ENCODE assay signal across 23 cellular contexts in the genomic region with DNA sequence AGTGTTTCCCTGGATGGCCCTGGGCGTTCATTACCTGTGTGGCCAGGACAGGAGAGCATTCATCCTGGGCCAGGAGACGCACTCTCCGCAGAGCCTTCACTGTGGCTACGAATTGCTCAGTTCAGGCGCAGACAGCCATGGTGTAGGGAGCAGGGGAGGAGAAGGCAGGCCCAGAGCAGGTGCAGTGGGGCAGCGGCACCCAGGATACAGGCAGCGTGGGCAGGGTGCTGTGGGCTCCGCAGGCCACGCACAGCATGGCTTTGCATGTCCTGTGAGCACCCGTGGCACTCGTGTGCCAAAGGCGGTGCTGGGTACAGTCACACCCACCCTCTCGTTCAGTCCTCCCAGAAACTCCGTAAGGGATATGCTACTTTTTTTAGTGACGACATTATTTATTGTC.
DNase-seq lines count a peak whose midpoint lies in the region; ATAC-seq, FAIRE-seq and TF ChIP-seq lines count a peak whose summit lies in the region.
"Had no signal": no experiment of that assay in that cellular context is flagged by ENCODE, and none has a peak within 500 bp of the region (broad histone marks: within the 10 kb centered on the region; RNA-seq: fewer than 3 reads in every experiment).

No MANE protein-coding gene starts in this region.

- H3K4me3 Mint-ChIP-seq in GM23338 = no peak overlapping the region
- H3K4me3 Mint-ChIP-seq: HFFc6 had no signal

- ATAC-seq in GM23338 = no peak; the same call in 2 of the 3 replicates
- ATAC-seq in GM21381 (IDR thresholded peaks at IDR 0.05; ENCODE audit: unreplicated experiment) = no peak
- ATAC-seq: GM12878 had no signal

- no peaks in the 10 kb centered on the region for H4K20me1 ChIP-seq in GM23338 (replicated peaks; ENCODE audit: insufficient read depth)

- H3K27ac Mint-ChIP-seq in GM23338 = no peak overlapping the region
- H3K27ac Mint-ChIP-seq: HFFc6 had no signal

- H3K36me3 ChIP-seq in GM23338 (ENCODE audit: insufficient read depth) (no peaks in the 10 kb centered on the region), kidney (ENCODE audit: control insufficient read depth in 1 of 2, insufficient read depth in 2 of 2, low read length in 2 of 2) (no peaks in the 10 kb centered on the region)

- H3K36me3 Mint-ChIP-seq in GM23338 (ENCODE audit: low read depth) = no peaks in the 10 kb centered on the region

- no peaks in the 10 kb centered on the region for H3K79me2 ChIP-seq in GM23338 (replicated peaks; ENCODE audit: insufficient read depth)

- H3K4me3 ChIP-seq in GM23338 (no peak overlapping the region), kidney (ENCODE audit: low read length in 2 of 2) (no peak overlapping the region)
- H3K4me3 ChIP-seq: GM12878, GM23248 had no signal

- H3K4me2 ChIP-seq in GM23338 = no peak overlapping the region

- H3K9me3 ChIP-seq in kidney (ENCODE audit: control insufficient read depth in 1 of 2, low read length in 2 of 2) = peaks cover 0 to 3% of the 10 kb centered on the region in 2 donors

- peak; percentile 26 for DNase-seq in activated CD8-positive, alpha-beta memory T cell treated with anti-CD3 and anti-CD28 coated beads, Interleukin-2, amount 50 U/mL, for 48 hours
- no peak for DNase-seq in activated CD8-positive, alpha-beta memory T cell treated with anti-CD3 and anti-CD28 coated beads, Interleukin-2, amount 50 U/mL, for 4 hours
- DNase-seq in GM23338 (ENCODE audit: low spot score) (no peak), kidney (peak; percentile 39), DMS114 treated with DMSO at 0.1 percent for 48 hours (lab: John Stamatoyannopoulos, UW; ENCODE audit: unreplicated experiment) (no peak), NCI-H446 treated with DMSO at 0.1 percent for 48 hours (lab: John Stamatoyannopoulos, UW) (no peak)
- peak; percentile 9 for DNase-seq in stimulated activated CD8-positive, alpha-beta memory T cell treated with anti-CD3 and anti-CD28 coated beads, Interleukin-4, amount 100 ng/mL, for 48 hours
- DNase-seq: Caco-2; DMS53; GM23248; HFFc6; KBM-7; NCI-H1092 treated with DMSO at 0.1 percent for 48 hours; NCI-H1694; NCI-H2107; NCI-H345; NCI-H69; NK-92 treated with Interleukin-12 subunit alpha and Interleukin-12 subunit beta, amount 100 ng/mL, for 24 hours; OCI-M1; RPMI8226 had no signal

- peaks cover 15% of the 10 kb centered on the region for H3K4me1 Mint-ChIP-seq in GM23338

- FAIRE-seq in kidney (lab: Jason Lieb, UNC) = no peak
- FAIRE-seq: GM12878, GM18507 had no signal

- H3K4me1 ChIP-seq in GM23338 (ENCODE audit: insufficient read depth) (no peaks in the 10 kb centered on the region), kidney (ENCODE audit: control insufficient read depth in 1 of 2, insufficient read depth in 1 of 2, low read depth in 1 of 2, low read length in 2 of 2) (no peaks in the 10 kb centered on the region)
- H3K4me1 ChIP-seq: Caco-2 had no signal

- no peak for TF ChIP-seq CTCF in GM23338 (conservative IDR thresholded peaks at IDR 0.05; ENCODE audit: low read depth in 2 of 2)
- TF ChIP-seq CTCF in kidney (IDR thresholded peaks at IDR 0.05; ENCODE audit: borderline replicate concordance, extremely low read depth, insufficient read depth) = no peak

- H3K27me3 Mint-ChIP-seq in GM23338 (ENCODE audit: insufficient read depth, low read depth, poor library complexity) = peaks cover 7% of the 10 kb centered on the region

- H3K27me3 ChIP-seq in GM23338 (ENCODE audit: insufficient read depth) = no peaks in the 10 kb centered on the region

- no peaks in the 10 kb centered on the region for H3K9me2 ChIP-seq in GM23338 (ENCODE audit: insufficient read depth)

- peak overlapping the region; percentile 56; the same call in 1 of the 2 replicates for H2AFZ ChIP-seq in GM23338
- H2AFZ ChIP-seq: GM23248 had no signal

- peaks cover 2% of the 10 kb centered on the region; the same call in 1 of the 3 replicates for H3K9me3 Mint-ChIP-seq in GM23338

- intact Hi-C loops in kidney (cut with DNase I) = no loop called here

- no peak overlapping the region for H3K9ac ChIP-seq in kidney (ENCODE audit: low read length in 2 of 2)
- H3K9ac ChIP-seq: GM23248 had no signal

- H3F3A ChIP-seq in GM23338 (replicated peaks; ENCODE audit: low read depth) = no peaks in the 10 kb centered on the region

- H3K27ac ChIP-seq in GM23338 (ENCODE audit: low read depth) (no peak overlapping the region), kidney (ENCODE audit: low read depth in 2 of 2, low read length in 2 of 2) (no peak overlapping the region)
- H3K27ac ChIP-seq: GM23248 had no signal

TF ChIP-seq in GM23338, 12 proteins besides CTCF, POLR2A, EP300 and RAD21 (continues in another document):
- TF ChIP-seq JUNB (IDR thresholded peaks at IDR 0.05; ENCODE audit: unreplicated experiment) (no peak), EZH2 (IDR thresholded peaks at IDR 0.05; ENCODE audit: low read depth, unreplicated experiment) (no peak), ZNF114 (CRISPR knock-in tag; IDR thresholded peaks at IDR 0.05) (no peak), CREB1 (CRISPR knock-in tag; IDR thresholded peaks at IDR 0.05; ENCODE audit: low read depth) (no peak), NANOG (IDR thresholded peaks at IDR 0.05; ENCODE audit: borderline replicate concordance) (no peak), STAT1 (IDR thresholded peaks at IDR 0.05; ENCODE audit: unreplicated experiment) (no peak), POLR2AphosphoS5 (IDR thresholded peaks at IDR 0.05; ENCODE audit: low read depth) (no peak)
- TF ChIP-seq, protein P1, sequence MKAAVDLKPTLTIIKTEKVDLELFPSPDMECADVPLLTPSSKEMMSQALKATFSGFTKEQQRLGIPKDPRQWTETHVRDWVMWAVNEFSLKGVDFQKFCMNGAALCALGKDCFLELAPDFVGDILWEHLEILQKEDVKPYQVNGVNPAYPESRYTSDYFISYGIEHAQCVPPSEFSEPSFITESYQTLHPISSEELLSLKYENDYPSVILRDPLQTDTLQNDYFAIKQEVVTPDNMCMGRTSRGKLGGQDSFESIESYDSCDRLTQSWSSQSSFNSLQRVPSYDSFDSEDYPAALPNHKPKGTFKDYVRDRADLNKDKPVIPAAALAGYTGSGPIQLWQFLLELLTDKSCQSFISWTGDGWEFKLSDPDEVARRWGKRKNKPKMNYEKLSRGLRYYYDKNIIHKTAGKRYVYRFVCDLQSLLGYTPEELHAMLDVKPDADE (IDR thresholded peaks at IDR 0.05) = no peak
- TF ChIP-seq, protein P2, sequence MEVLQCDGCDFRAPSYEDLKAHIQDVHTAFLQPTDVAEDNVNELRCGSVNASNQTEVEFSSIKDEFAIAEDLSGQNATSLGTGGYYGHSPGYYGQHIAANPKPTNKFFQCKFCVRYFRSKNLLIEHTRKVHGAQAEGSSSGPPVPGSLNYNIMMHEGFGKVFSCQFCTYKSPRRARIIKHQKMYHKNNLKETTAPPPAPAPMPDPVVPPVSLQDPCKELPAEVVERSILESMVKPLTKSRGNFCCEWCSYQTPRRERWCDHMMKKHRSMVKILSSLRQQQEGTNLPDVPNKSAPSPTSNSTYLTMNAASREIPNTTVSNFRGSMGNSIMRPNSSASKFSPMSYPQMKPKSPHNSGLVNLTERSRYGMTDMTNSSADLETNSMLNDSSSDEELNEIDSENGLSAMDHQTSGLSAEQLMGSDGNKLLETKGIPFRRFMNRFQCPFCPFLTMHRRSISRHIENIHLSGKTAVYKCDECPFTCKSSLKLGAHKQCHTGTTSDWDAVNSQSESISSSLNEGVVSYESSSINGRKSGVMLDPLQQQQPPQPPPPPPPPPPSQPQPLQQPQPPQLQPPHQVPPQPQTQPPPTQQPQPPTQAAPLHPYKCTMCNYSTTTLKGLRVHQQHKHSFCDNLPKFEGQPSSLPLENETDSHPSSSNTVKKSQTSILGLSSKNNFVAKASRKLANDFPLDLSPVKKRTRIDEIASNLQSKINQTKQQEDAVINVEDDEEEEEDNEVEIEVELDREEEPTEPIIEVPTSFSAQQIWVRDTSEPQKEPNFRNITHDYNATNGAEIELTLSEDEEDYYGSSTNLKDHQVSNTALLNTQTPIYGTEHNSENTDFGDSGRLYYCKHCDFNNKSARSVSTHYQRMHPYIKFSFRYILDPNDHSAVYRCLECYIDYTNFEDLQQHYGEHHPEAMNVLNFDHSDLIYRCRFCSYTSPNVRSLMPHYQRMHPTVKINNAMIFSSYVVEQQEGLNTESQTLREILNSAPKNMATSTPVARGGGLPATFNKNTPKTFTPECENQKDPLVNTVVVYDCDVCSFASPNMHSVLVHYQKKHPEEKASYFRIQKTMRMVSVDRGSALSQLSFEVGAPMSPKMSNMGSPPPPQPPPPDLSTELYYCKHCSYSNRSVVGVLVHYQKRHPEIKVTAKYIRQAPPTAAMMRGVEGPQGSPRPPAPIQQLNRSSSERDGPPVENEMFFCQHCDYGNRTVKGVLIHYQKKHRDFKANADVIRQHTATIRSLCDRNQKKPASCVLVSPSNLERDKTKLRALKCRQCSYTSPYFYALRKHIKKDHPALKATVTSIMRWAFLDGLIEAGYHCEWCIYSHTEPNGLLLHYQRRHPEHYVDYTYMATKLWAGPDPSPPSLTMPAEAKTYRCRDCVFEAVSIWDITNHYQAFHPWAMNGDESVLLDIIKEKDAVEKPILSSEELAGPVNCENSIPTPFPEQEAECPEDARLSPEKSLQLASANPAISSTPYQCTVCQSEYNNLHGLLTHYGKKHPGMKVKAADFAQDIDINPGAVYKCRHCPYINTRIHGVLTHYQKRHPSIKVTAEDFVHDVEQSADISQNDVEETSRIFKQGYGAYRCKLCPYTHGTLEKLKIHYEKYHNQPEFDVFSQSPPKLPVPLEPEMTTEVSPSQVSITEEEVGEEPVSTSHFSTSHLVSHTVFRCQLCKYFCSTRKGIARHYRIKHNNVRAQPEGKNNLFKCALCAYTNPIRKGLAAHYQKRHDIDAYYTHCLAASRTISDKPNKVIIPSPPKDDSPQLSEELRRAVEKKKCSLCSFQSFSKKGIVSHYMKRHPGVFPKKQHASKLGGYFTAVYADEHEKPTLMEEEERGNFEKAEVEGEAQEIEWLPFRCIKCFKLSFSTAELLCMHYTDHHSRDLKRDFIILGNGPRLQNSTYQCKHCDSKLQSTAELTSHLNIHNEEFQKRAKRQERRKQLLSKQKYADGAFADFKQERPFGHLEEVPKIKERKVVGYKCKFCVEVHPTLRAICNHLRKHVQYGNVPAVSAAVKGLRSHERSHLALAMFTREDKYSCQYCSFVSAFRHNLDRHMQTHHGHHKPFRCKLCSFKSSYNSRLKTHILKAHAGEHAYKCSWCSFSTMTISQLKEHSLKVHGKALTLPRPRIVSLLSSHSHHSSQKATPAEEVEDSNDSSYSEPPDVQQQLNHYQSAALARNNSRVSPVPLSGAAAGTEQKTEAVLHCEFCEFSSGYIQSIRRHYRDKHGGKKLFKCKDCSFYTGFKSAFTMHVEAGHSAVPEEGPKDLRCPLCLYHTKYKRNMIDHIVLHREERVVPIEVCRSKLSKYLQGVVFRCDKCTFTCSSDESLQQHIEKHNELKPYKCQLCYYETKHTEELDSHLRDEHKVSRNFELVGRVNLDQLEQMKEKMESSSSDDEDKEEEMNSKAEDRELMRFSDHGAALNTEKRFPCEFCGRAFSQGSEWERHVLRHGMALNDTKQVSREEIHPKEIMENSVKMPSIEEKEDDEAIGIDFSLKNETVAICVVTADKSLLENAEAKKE (CRISPR knock-in tag; IDR thresholded peaks at IDR 0.05) = no peak

Comparison
In these comparisons a context has a peak if more than half of its experiments do, and no peak if none do; other contexts are left out.
1. DNase-seq: peak in activated CD8-positive, alpha-beta memory T cell treated with anti-CD3 and anti-CD28 coated beads, Interleukin-2, amount 50 U/mL, for 48 hours (single experiment), kidney (single experiment) and stimulated activated CD8-positive, alpha-beta memory T cell treated with anti-CD3 and anti-CD28 coated beads, Interleukin-4, amount 100 ng/mL, for 48 hours (single experiment); none in activated CD8-positive, alpha-beta memory T cell treated with anti-CD3 and anti-CD28 coated beads, Interleukin-2, amount 50 U/mL, for 4 hours (single experiment), GM23338 (single experiment), DMS114 treated with DMSO at 0.1 percent for 48 hours (single experiment) and NCI-H446 treated with DMSO at 0.1 percent for 48 hours (single experiment).